18 cellular contexts compared by ENCODE assay signal in genomic region chr11:66353762-66354161, GRCh38. TPM values are rescaled to one million over a fixed set of nuclear protein-coding genes. Genes with fewer than 3 reads are reported as not detected.
"Had no signal": no experiment of that assay in that cellular context is flagged by ENCODE, and none has a peak within 500 bp of the region (broad histone marks: within the 10 kb centered on the region; RNA-seq: fewer than 3 reads in every experiment).

No MANE protein-coding gene starts in this region.

- ATAC-seq: activated CD4-positive, alpha-beta T cell treated with anti-CD3 and anti-CD28 coated beads for 36 hours; activated naive CD4-positive, alpha-beta T cell treated with anti-CD3 and anti-CD28 coated beads, Interleukin-2, amount 50 U/mL, for 72 hours; foreskin keratinocyte; natural killer cell; sciatic nerve; SK-N-SH treated with all-trans-retinoic acid at 6 μM for 48 hours; stimulated activated naive CD8-positive, alpha-beta T cell treated with anti-CD3 and anti-CD28 coated beads, Interleukin-15, Interleukin-2, amounts not matched to agents 100 U/mL and 50 U/mL, for 24 hours; T-cell; WTC11 had no signal

- H3K36me3 ChIP-seq: adrenal gland, left ventricle myocardium inferior, neutrophil had no signal

- H3K4me1 ChIP-seq: adrenal gland, foreskin keratinocyte, left ventricle myocardium inferior, parathyroid adenoma had no signal

- H3K79me2 ChIP-seq: parathyroid adenoma had no signal

- H3K27ac ChIP-seq: adrenal gland, foreskin keratinocyte, left ventricle myocardium inferior, neutrophil, parathyroid adenoma had no signal

- DNase-seq: activated CD4-positive, alpha-beta T cell treated with anti-CD3 and anti-CD28 coated beads for 36 hours; activated CD4-positive, alpha-beta T cell treated with anti-CD3 and anti-CD28 coated beads, Interleukin-2, amount 50 U/mL, for 48 hours; activated gamma-delta T cell treated with Interleukin-2 at 50 U/mL for 16 hours; adrenal gland; effector memory CD4-positive, alpha-beta T cell; foreskin keratinocyte; left ventricle myocardium inferior; mesendoderm; natural killer cell; stimulated activated naive CD8-positive, alpha-beta T cell treated with anti-CD3 and anti-CD28 coated beads, Interleukin-15, Interleukin-2, amounts not matched to agents 100 U/mL and 50 U/mL, for 24 hours; T-cell had no signal

- H3K27me3 ChIP-seq: adrenal gland, foreskin keratinocyte had no signal

- H3K27ac Mint-ChIP-seq: activated CD4-positive, alpha-beta T cell treated with anti-CD3 and anti-CD28 coated beads for 36 hours; activated naive CD4-positive, alpha-beta T cell treated with anti-CD3 and anti-CD28 coated beads, Interleukin-2, amount 50 U/mL, for 72 hours; dendritic cell treated with granulocyte-macrophage colony-stimulating factor and Interleukin-4, amounts not matched to agents 40 ng/mL and 50 ng/mL, for 4 days; natural killer cell; T-cell; WTC11 had no signal

- H3K27me3 Mint-ChIP-seq: activated CD4-positive, alpha-beta T cell treated with anti-CD3 and anti-CD28 coated beads for 36 hours; T-cell had no signal

- H2AFZ ChIP-seq: parathyroid adenoma had no signal

- H3K4me3 Mint-ChIP-seq: activated CD4-positive, alpha-beta T cell treated with anti-CD3 and anti-CD28 coated beads for 36 hours; dendritic cell treated with granulocyte-macrophage colony-stimulating factor and Interleukin-4, amounts not matched to agents 40 ng/mL and 50 ng/mL, for 4 days; natural killer cell; T-cell; WTC11 had no signal

- H3K4me3 ChIP-seq: adrenal gland, left ventricle myocardium inferior had no signal

- H3K9me3 ChIP-seq: adrenal gland, left ventricle myocardium inferior, neutrophil had no signal

- H3K9me3 Mint-ChIP-seq: activated naive CD4-positive, alpha-beta T cell treated with anti-CD3 and anti-CD28 coated beads, Interleukin-2, amount 50 U/mL, for 72 hours; dendritic cell treated with granulocyte-macrophage colony-stimulating factor and Interleukin-4, amounts not matched to agents 40 ng/mL and 50 ng/mL, for 4 days; natural killer cell; T-cell; WTC11 had no signal

- H3K36me3 Mint-ChIP-seq: activated naive CD4-positive, alpha-beta T cell treated with anti-CD3 and anti-CD28 coated beads, Interleukin-2, amount 50 U/mL, for 72 hours; natural killer cell had no signal

RNA-seq across cellular contexts. Expression of gene CD248, which starts 36.9 kb away (rescaled TPM):
- total RNA-seq: foreskin keratinocyte had no signal
